22 cellular contexts compared by ENCODE assay signal in genomic region chr3:187702507-187703033, GRCh38. TPM values are rescaled to one million over a fixed set of nuclear protein-coding genes. Genes with fewer than 3 reads are reported as not detected.
"Had no signal": no experiment of that assay in that cellular context is flagged by ENCODE, and none has a peak within 500 bp of the region (broad histone marks: within the 10 kb centered on the region; RNA-seq: fewer than 3 reads in every experiment).

TSS of gene RTP2 (minus strand) at chr3:187702557. CDS start at chr3:187702128, 429 bp downstream.

- H3K36me3 ChIP-seq: brain microvascular endothelial cell, pancreas, right lobe of liver, thoracic aorta, upper lobe of right lung had no signal

- H3K4me3 ChIP-seq: hepatocyte, pancreas, right lobe of liver, smooth muscle cell, thoracic aorta, upper lobe of right lung had no signal

- H3K27ac ChIP-seq: brain microvascular endothelial cell, hepatocyte, pancreas, right lobe of liver, thoracic aorta, upper lobe of right lung had no signal

- H3K4me2 ChIP-seq: hepatocyte, smooth muscle cell had no signal

- H3K27me3 ChIP-seq: brain microvascular endothelial cell, hepatocyte, pancreas, right lobe of liver, upper lobe of right lung had no signal

- H3K4me1 ChIP-seq: pancreas, right lobe of liver, upper lobe of right lung had no signal

- ATAC-seq: activated CD8-positive, alpha-beta T cell treated with anti-CD3 and anti-CD28 coated beads, Interleukin-2, amount 10 ng/mL, durations not matched to agents 7 days and 5 days; left cardiac atrium; naive thymus-derived CD8-positive, alpha-beta T cell; pancreas had no signal

- DNase-seq: activated CD4-positive, alpha-beta T cell treated with anti-CD3 and anti-CD28 coated beads, Interleukin-2, amount 10 ng/mL, durations not matched to agents 7 days and 5 days; activated CD8-positive, alpha-beta T cell treated with anti-CD3 and anti-CD28 coated beads, Interleukin-2, amount 10 ng/mL, durations not matched to agents 7 days and 5 days; activated naive CD4-positive, alpha-beta T cell treated with anti-CD3 and anti-CD28 coated beads for 36 hours; activated T-cell treated with anti-CD3 and anti-CD28 coated beads, Interleukin-2, amount 50 U/mL, for 24 hours; anterior cingulate cortex; brain microvascular endothelial cell; central memory CD4-positive, alpha-beta T cell; erythroblast; left cardiac atrium; mesenchymal stem cell; naive thymus-derived CD8-positive, alpha-beta T cell; pancreas; right lobe of liver; stimulated activated CD4-positive, alpha-beta T cell treated with anti-CD3 and anti-CD28 coated beads, Interleukin-4, amount 100 ng/mL, for 1 hour; T-helper 9 cell; upper lobe of right lung had no signal

- H2AFZ ChIP-seq: hepatocyte had no signal

- H3K9me3 ChIP-seq: pancreas, right lobe of liver, thoracic aorta, upper lobe of right lung had no signal

RNA-seq across cellular contexts. Expression of gene RTP2, which starts in this region (rescaled TPM):
- total RNA-seq: activated CD4-positive, alpha-beta T cell treated with anti-CD3 and anti-CD28 coated beads, Interleukin-2, amount 10 ng/mL, durations not matched to agents 7 days and 5 days; activated CD8-positive, alpha-beta T cell treated with anti-CD3 and anti-CD28 coated beads, Interleukin-2, amount 10 ng/mL, durations not matched to agents 7 days and 5 days; activated naive CD4-positive, alpha-beta T cell treated with anti-CD3 and anti-CD28 coated beads for 36 hours; activated T-helper 2 cell treated with anti-CD3 and anti-CD28 coated beads, Interferon-gamma antibody, Interleukin-2, Interleukin-4, amounts not matched to agents 10 μg/mL and 5 μg/mL and 100 μg/mL, durations not matched to agents 14 hours and 24 hours and 36 hours; glomerular endothelial cell; hepatocyte; left cardiac atrium; lower leg skin; naive thymus-derived CD8-positive, alpha-beta T cell; pancreas; right lobe of liver; smooth muscle cell; thoracic aorta; upper lobe of right lung had no signal
- polyA plus RNA-seq: hepatocyte; naive thymus-derived CD8-positive, alpha-beta T cell; pancreas; smooth muscle cell had no signal
